In the genomic region with DNA sequence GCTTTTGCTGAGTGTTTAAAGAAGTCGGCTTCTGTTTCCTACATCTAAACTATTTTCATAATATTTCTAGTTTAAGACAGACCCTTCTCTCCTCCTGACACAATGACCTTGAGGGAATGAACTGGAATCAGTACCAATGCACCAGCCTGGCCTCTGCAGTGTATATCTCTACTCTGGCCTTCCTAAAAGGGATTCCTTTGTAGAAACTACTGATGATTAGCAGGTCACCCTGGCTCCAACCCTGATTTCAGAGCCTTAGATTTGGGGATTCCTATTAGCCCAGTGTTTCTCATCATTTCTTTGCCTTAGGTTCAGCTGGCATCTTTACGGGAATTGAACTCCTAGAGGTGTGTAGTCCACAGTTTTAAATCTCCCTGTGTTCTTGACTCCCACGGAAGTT, we compare ENCODE assay signal across 26 cellular contexts.
A peak's percentile ranks its signal among the peaks of the same experiment; 100 is the strongest.
DNase-seq lines count a peak whose midpoint lies in the region; ATAC-seq, FAIRE-seq and TF ChIP-seq lines count a peak whose summit lies in the region.
"Had no signal": no experiment of that assay in that cellular context is flagged by ENCODE, and none has a peak within 500 bp of the region (broad histone marks: within the 10 kb centered on the region; RNA-seq: fewer than 3 reads in every experiment).

No MANE protein-coding gene starts in this region.

- CTCF ChIA-PET in K562 (lab: Yijun Ruan, JAX; ENCODE audit: low intra/inter-chr PET ratio), result no interaction called here

- no peak overlapping the region for H3K27ac ChIP-seq in K562 (ENCODE audit: extremely low read depth, low read depth, low read length)
- H3K27ac ChIP-seq: 22Rv1, KMS-11, SJSA1 had no signal

- H3K79me2 ChIP-seq in K562 (ENCODE audit: control insufficient read depth, insufficient read depth, low read length), result 0 out of 3 replicates have a peak, but pooled peaks cover 3% of the 10 kb centered on the region

- H3K9me3 ChIP-seq in K562 (replicated peaks; ENCODE audit: control insufficient read depth, insufficient read depth, low read depth, low read length), result no peaks in the 10 kb centered on the region; the same call in 1 of the 2 replicates
- H3K9me3 ChIP-seq: HAP-1, SJSA1 had no signal

- no TSS peak for BruUV-seq in K562 (replicated peaks; lab: Mats Ljungman, UMichigan)

- in situ Hi-C loops in K562 (cut with MboI), result no loop called here

- no peak overlapping the region for H3K9ac ChIP-seq in K562 (ENCODE audit: insufficient read depth in 1 of 2, low read depth in 2 of 2, low read length in 2 of 2)
- H3K9ac ChIP-seq: KMS-11 had no signal

- H3K36me3 ChIP-seq in K562 (ENCODE audit: control insufficient read depth, insufficient read depth, low read length), result no peaks in the 10 kb centered on the region
- H3K36me3 ChIP-seq: HAP-1, SJSA1 had no signal

- H3K4me2 ChIP-seq in K562 (ENCODE audit: insufficient read depth, low read length), result no peak overlapping the region
- H3K4me2 ChIP-seq: KMS-11 had no signal

- WGBS in K562 (ENCODE audit: insufficient coverage, low coverage, missing lambda C conversion rate), result 61% methylated on average over 3 of the region's 3 CpGs

- no peak for FAIRE-seq in K562 (lab: Jason Lieb, UNC)
- FAIRE-seq: GM12878 had no signal

- H3K4me1 ChIP-seq in K562 (replicated peaks in 1 of 2; ENCODE audit: control insufficient read depth in 2 of 2, insufficient read depth in 2 of 2, low read length in 2 of 2), result peaks cover 0 to 5% of the 10 kb centered on the region in 2 experiments; a peak in 2 of 5 replicates
- H3K4me1 ChIP-seq: SJSA1 had no signal

- intact Hi-C loops in K562 (cut with micrococcal nuclease), result no loop called here

- H2AFZ ChIP-seq in K562 (ENCODE audit: low read depth, low read length), result no peak overlapping the region

- no peak for TF ChIP-seq POLR2A in K562 (conservative IDR thresholded peaks at IDR 0.05)

- DNase-seq in NCI-H446 (lab: John Stamatoyannopoulos, UW) (peak; percentile 32 to 41), NCI-H446 treated with DMSO at 0.1 percent for 48 hours (lab: John Stamatoyannopoulos, UW) (no peak), K562 (ENCODE audit: extremely low read depth in 1 of 4, low spot score in 3 of 4) (no peak), medulla oblongata (ENCODE audit: extremely low spot score) (peak; percentile 44), islet precursor cell (no peak), amygdala (lab: John Stamatoyannopoulos, UW) (no peak), HPDE6-E6E7 (ENCODE audit: extremely low spot score) (no peak)
- DNase-seq: ACHN; CD4-positive, CD25-positive, alpha-beta regulatory T cell; COR-L47; DMS79; EL; GDM1; GOT3; IMR-90; MM.1S; NCI-H2029; NCI-H510A; NCI-H69; Right ventricle myocardium superior; RPMI8226 had no signal

- POLR2A ChIA-PET in K562 (lab: Yijun Ruan, JAX), result interaction anchor here (1.2 to 1.8 kb wide), 3 partner anchors 9 to 26 kb away, joined by 3 to 5 read pairs (median 4); no protein-coding TSS in a partner anchor

- no peaks in the 10 kb centered on the region for H3K27me3 ChIP-seq in K562 (ENCODE audit: control insufficient read depth in 2 of 2, insufficient read depth in 2 of 2, low read length in 2 of 2)
- H3K27me3 ChIP-seq: SJSA1 had no signal

- TF ChIP-seq RAD21 in K562 (CRISPR knock-in tag; conservative IDR thresholded peaks at IDR 0.05 in 1 of 2, IDR thresholded peaks at IDR 0.05 in 1 of 2), result no peak

- TF ChIP-seq CTCF in K562 (IDR thresholded peaks at IDR 0.05 in 2 of 3, conservative IDR thresholded peaks at IDR 0.05 in 1 of 3; ENCODE audit: insufficient read depth in 2 of 3, low read depth in 1 of 3, low read length in 3 of 3), result no peak

- H4K20me1 ChIP-seq in K562 (replicated peaks; ENCODE audit: control insufficient read depth, insufficient read depth, low read length), result no peaks in the 10 kb centered on the region

- no peaks in the 10 kb centered on the region for H3K9me1 ChIP-seq in K562 (ENCODE audit: control insufficient read depth, insufficient read depth, low read length)

- no peak for TF ChIP-seq EP300 in K562 (IDR thresholded peaks at IDR 0.05; ENCODE audit: low read length)

- H3K4me3 ChIP-seq in K562, result no peak overlapping the region
- H3K4me3 ChIP-seq: GM12878, HAP-1, SJSA1 had no signal

- ATAC-seq in K562, result peak; percentile 49
- ATAC-seq: GM12878 had no signal

TF ChIP-seq in K562, 482 proteins besides CTCF, POLR2A, EP300 and RAD21:
- TF ChIP-seq, protein P1, sequence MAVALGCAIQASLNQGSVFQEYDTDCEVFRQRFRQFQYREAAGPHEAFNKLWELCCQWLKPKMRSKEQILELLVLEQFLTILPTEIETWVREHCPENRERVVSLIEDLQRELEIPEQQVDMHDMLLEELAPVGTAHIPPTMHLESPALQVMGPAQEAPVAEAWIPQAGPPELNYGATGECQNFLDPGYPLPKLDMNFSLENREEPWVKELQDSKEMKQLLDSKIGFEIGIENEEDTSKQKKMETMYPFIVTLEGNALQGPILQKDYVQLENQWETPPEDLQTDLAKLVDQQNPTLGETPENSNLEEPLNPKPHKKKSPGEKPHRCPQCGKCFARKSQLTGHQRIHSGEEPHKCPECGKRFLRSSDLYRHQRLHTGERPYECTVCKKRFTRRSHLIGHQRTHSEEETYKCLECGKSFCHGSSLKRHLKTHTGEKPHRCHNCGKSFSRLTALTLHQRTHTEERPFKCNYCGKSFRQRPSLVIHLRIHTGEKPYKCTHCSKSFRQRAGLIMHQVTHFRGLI (CRISPR knock-in tag; IDR thresholded peaks at IDR 0.05), result no peak
- TF ChIP-seq ZNF584 (CRISPR knock-in tag; IDR thresholded peaks at IDR 0.05; ENCODE audit: low read depth) (no peak), HDAC6 (IDR thresholded peaks at IDR 0.05; ENCODE audit: low read depth, low read length) (no peak), TBP (optimal IDR thresholded peaks at IDR 0.05; ENCODE audit: low read depth, low read length) (no peak), NEUROD1 (IDR thresholded peaks at IDR 0.05; ENCODE audit: borderline replicate concordance, low read depth, low read length, partially characterized antibody) (no peak), GTF2A2 (tag; IDR thresholded peaks at IDR 0.05) (no peak), PHF21A (IDR thresholded peaks at IDR 0.05; ENCODE audit: borderline replicate concordance, low read depth) (no peak), TCFL5 (CRISPR knock-in tag; conservative IDR thresholded peaks at IDR 0.05) (no peak), MYC (IDR thresholded peaks at IDR 0.05; ENCODE audit: low read depth, low read length) (no peak), MYC (CRISPR knock-in tag; IDR thresholded peaks at IDR 0.05; ENCODE audit: borderline replicate concordance, low read depth) (no peak), KDM4B (IDR thresholded peaks at IDR 0.05; ENCODE audit: borderline replicate concordance in 2 of 2, low read depth in 1 of 2) (no peak), SIN3A (IDR thresholded peaks at IDR 0.05; ENCODE audit: borderline replicate concordance in 2 of 2, control insufficient read depth in 1 of 2, low read depth in 2 of 2, low read length in 2 of 2) (no peak), ZFX (CRISPR knock-in tag; IDR thresholded peaks at IDR 0.05) (no peak), ZC3H4 (CRISPR knock-in tag; IDR thresholded peaks at IDR 0.05; ENCODE audit: borderline replicate concordance) (no peak), HDGF (IDR thresholded peaks at IDR 0.05) (no peak)
- TF ChIP-seq, protein P2, sequence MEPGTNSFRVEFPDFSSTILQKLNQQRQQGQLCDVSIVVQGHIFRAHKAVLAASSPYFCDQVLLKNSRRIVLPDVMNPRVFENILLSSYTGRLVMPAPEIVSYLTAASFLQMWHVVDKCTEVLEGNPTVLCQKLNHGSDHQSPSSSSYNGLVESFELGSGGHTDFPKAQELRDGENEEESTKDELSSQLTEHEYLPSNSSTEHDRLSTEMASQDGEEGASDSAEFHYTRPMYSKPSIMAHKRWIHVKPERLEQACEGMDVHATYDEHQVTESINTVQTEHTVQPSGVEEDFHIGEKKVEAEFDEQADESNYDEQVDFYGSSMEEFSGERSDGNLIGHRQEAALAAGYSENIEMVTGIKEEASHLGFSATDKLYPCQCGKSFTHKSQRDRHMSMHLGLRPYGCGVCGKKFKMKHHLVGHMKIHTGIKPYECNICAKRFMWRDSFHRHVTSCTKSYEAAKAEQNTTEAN (CRISPR knock-in tag; IDR thresholded peaks at IDR 0.05), result no peak

Comparison
In these comparisons a context has a peak if more than half of its experiments do, and no peak if none do; other contexts are left out.
1. DNase-seq: peak in NCI-H446 (2 of 2) and medulla oblongata (single experiment); none in NCI-H446 treated with DMSO at 0.1 percent for 48 hours (single experiment), K562 (0 of 4), islet precursor cell (single experiment), amygdala (0 of 56) and HPDE6-E6E7 (single experiment).